In the genomic region with DNA sequence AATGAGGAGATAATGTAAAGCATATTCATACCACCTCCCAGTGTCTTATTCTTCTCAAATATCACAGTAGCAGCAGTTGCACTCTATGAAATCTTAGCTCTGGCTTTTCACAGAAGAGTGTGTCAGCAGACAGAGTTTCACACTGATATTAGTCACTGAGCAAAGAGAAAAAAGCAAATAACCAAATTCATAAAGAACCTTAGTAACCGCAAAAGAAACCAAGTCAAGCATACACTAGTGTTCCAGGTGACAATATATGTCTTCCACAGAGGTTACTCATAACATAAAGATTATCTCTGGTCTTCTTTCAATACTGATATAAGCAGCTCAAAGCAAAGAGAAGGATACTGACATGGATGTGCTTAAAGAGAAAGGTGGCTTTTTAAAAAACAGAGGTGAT, we compare ENCODE assay signal across 1 cellular context.
TF ChIP-seq lines count a peak whose summit lies in the region.

No MANE protein-coding gene starts in this region.

TF ChIP-seq in GM12878, 131 proteins besides CTCF, POLR2A, EP300 and RAD21:
- TF ChIP-seq, protein P1, sequence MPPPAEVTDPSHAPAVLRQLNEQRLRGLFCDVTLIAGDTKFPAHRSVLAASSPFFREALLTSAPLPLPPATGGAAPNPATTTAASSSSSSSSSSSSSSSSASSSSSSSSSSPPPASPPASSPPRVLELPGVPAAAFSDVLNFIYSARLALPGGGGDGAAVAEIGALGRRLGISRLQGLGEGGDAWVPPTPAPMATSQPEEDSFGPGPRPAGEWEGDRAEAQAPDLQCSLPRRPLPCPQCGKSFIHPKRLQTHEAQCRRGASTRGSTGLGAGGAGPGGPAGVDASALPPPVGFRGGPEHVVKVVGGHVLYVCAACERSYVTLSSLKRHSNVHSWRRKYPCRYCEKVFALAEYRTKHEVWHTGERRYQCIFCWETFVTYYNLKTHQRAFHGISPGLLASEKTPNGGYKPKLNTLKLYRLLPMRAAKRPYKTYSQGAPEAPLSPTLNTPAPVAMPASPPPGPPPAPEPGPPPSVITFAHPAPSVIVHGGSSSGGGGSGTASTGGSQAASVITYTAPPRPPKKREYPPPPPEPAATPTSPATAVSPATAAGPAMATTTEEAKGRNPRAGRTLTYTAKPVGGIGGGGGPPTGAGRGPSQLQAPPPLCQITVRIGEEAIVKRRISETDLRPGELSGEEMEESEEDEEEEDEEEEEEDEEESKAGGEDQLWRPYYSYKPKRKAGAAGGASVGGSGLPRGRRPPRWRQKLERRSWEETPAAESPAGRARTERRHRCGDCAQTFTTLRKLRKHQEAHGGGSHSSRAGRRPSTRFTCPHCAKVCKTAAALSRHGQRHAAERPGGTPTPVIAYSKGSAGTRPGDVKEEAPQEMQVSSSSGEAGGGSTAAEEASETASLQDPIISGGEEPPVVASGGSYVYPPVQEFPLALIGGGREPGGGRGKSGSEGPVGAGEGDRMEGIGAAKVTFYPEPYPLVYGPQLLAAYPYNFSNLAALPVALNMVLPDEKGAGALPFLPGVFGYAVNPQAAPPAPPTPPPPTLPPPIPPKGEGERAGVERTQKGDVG (CRISPR knock-in tag; IDR thresholded peaks at IDR 0.05), result no peak
- TF ChIP-seq BMI1 (IDR thresholded peaks at IDR 0.05; ENCODE audit: borderline replicate concordance), result no peak
- no peak for TF ChIP-seq JUNB (IDR thresholded peaks at IDR 0.05)
- TF ChIP-seq PAX8 (IDR thresholded peaks at IDR 0.05), result no peak
- TF ChIP-seq, protein P2, sequence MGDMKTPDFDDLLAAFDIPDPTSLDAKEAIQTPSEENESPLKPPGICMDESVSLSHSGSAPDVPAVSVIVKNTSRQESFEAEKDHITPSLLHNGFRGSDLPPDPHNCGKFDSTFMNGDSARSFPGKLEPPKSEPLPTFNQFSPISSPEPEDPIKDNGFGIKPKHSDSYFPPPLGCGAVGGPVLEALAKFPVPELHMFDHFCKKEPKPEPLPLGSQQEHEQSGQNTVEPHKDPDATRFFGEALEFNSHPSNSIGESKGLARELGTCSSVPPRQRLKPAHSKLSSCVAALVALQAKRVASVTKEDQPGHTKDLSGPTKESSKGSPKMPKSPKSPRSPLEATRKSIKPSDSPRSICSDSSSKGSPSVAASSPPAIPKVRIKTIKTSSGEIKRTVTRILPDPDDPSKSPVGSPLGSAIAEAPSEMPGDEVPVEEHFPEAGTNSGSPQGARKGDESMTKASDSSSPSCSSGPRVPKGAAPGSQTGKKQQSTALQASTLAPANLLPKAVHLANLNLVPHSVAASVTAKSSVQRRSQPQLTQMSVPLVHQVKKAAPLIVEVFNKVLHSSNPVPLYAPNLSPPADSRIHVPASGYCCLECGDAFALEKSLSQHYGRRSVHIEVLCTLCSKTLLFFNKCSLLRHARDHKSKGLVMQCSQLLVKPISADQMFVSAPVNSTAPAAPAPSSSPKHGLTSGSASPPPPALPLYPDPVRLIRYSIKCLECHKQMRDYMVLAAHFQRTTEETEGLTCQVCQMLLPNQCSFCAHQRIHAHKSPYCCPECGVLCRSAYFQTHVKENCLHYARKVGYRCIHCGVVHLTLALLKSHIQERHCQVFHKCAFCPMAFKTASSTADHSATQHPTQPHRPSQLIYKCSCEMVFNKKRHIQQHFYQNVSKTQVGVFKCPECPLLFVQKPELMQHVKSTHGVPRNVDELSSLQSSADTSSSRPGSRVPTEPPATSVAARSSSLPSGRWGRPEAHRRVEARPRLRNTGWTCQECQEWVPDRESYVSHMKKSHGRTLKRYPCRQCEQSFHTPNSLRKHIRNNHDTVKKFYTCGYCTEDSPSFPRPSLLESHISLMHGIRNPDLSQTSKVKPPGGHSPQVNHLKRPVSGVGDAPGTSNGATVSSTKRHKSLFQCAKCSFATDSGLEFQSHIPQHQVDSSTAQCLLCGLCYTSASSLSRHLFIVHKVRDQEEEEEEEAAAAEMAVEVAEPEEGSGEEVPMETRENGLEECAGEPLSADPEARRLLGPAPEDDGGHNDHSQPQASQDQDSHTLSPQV (IDR thresholded peaks at IDR 0.05), result no peak
- no peak for TF ChIP-seq MLLT1 (IDR thresholded peaks at IDR 0.05)
- no peak for TF ChIP-seq RFX5 (IDR thresholded peaks at IDR 0.05; ENCODE audit: low read depth, low read length)
- TF ChIP-seq MYB (IDR thresholded peaks at IDR 0.05; ENCODE audit: borderline replicate concordance, low read depth, low read length), result no peak
- TF ChIP-seq GABPA (IDR thresholded peaks at IDR 0.05; ENCODE audit: low read depth), result no peak
- no peak for TF ChIP-seq KLF5 (IDR thresholded peaks at IDR 0.05; ENCODE audit: partially characterized antibody)
- no peak for TF ChIP-seq NRF1 (conservative IDR thresholded peaks at IDR 0.05; ENCODE audit: low read depth, low read length)
- no peak for TF ChIP-seq TCF7 (IDR thresholded peaks at IDR 0.05; ENCODE audit: borderline replicate concordance)
- TF ChIP-seq FOS (IDR thresholded peaks at IDR 0.05; ENCODE audit: borderline replicate concordance, extremely low read depth, insufficient read length), result no peak
